14 cellular contexts compared by ENCODE assay signal in genomic region chr10:121609426-121610380, GRCh38. TPM values are rescaled to one million over a fixed set of nuclear protein-coding genes. Genes with fewer than 3 reads are reported as not detected.
"Had no signal": no experiment of that assay in that cellular context is flagged by ENCODE, and none has a peak within 500 bp of the region (broad histone marks: within the 10 kb centered on the region; RNA-seq: fewer than 3 reads in every experiment).

No MANE protein-coding gene starts in this region.

- H3K27ac Mint-ChIP-seq: activated naive CD8-positive, alpha-beta T cell treated with anti-CD3 and anti-CD28 coated beads, Interleukin-2, amount 50 U/mL, for 24 hours; natural killer cell treated with Interleukin-12 subunit alpha and Interleukin-12 subunit beta and Interleukin-15 and Interleukin-18, amount 100 ng/mL, for 72 hours; stimulated activated naive B cell treated with anti-CD40 and anti-IgM and Interleukin-4, amounts not matched to agents 10 μg/mL and 1 μg/mL and 100 μg/mL, for 72 hours had no signal

- H3K4me1 Mint-ChIP-seq: activated naive CD8-positive, alpha-beta T cell treated with anti-CD3 and anti-CD28 coated beads, Interleukin-2, amount 50 U/mL, for 24 hours; stimulated activated naive B cell treated with anti-CD40 and anti-IgM and Interleukin-4, amounts not matched to agents 10 μg/mL and 1 μg/mL and 100 μg/mL, for 72 hours had no signal

- H3K4me1 ChIP-seq: ascending aorta had no signal

- DNase-seq: activated CD4-positive, alpha-beta T cell treated with anti-CD3 and anti-CD28 coated beads for 48 hours; activated naive CD4-positive, alpha-beta T cell treated with Interleukin-2 at 50 U/mL for 16 hours; activated naive CD8-positive, alpha-beta T cell treated with anti-CD3 and anti-CD28 coated beads, Interleukin-2, amount 50 U/mL, for 24 hours; cortex of kidney; effector memory CD4-positive, alpha-beta T cell; small intestine; stimulated activated naive B cell treated with anti-CD40 and anti-IgM and Interleukin-4, amounts not matched to agents 10 μg/mL and 1 μg/mL and 100 μg/mL, for 72 hours; T-helper 9 cell; WERI-Rb-1 had no signal

- H3K4me3 Mint-ChIP-seq: activated naive CD8-positive, alpha-beta T cell treated with anti-CD3 and anti-CD28 coated beads, Interleukin-2, amount 50 U/mL, for 24 hours; natural killer cell treated with Interleukin-12 subunit alpha and Interleukin-12 subunit beta and Interleukin-15 and Interleukin-18, amount 100 ng/mL, for 72 hours; stimulated activated naive B cell treated with anti-CD40 and anti-IgM and Interleukin-4, amounts not matched to agents 10 μg/mL and 1 μg/mL and 100 μg/mL, for 72 hours had no signal

- H3K36me3 ChIP-seq: ascending aorta, cardiac muscle cell, suprapubic skin, WERI-Rb-1 had no signal

- H3K9me3 ChIP-seq: ascending aorta, suprapubic skin had no signal

- H3K36me3 Mint-ChIP-seq: natural killer cell treated with Interleukin-12 subunit alpha and Interleukin-12 subunit beta and Interleukin-15 and Interleukin-18, amount 100 ng/mL, for 72 hours; stimulated activated naive B cell treated with anti-CD40 and anti-IgM and Interleukin-4, amounts not matched to agents 10 μg/mL and 1 μg/mL and 100 μg/mL, for 72 hours had no signal

- H3K27me3 ChIP-seq: ascending aorta, cardiac muscle cell had no signal

- H3K27ac ChIP-seq: ascending aorta, cardiac muscle cell, suprapubic skin had no signal

- H3K9me3 Mint-ChIP-seq: activated naive CD8-positive, alpha-beta T cell treated with anti-CD3 and anti-CD28 coated beads, Interleukin-2, amount 50 U/mL, for 24 hours; natural killer cell treated with Interleukin-12 subunit alpha and Interleukin-12 subunit beta and Interleukin-15 and Interleukin-18, amount 100 ng/mL, for 72 hours had no signal

RNA-seq across cellular contexts. Expression of gene FGFR2, which starts 11.5 kb away (rescaled TPM):
- total RNA-seq: lung microvascular endothelial cell had no signal
